ENCODE assay signal across 38 cellular contexts in genomic region chr4:139092271-139092670, GRCh38.
"Had no signal": no experiment of that assay in that cellular context is flagged by ENCODE, and none has a peak within 500 bp of the region (broad histone marks: within the 10 kb centered on the region; RNA-seq: fewer than 3 reads in every experiment).

No MANE protein-coding gene starts in this region.

- H3K27ac Mint-ChIP-seq: activated naive CD4-positive, alpha-beta T cell treated with anti-CD3 and anti-CD28 coated beads for 36 hours; activated naive CD4-positive, alpha-beta T cell treated with anti-CD3 and anti-CD28 coated beads, Interleukin-2, amount 10 ng/mL, durations not matched to agents 7 days and 5 days; activated naive CD4-positive, alpha-beta T cell treated with anti-CD3 and anti-CD28 coated beads, Interleukin-2, amount 50 U/mL, for 24 hours; activated naive CD4-positive, alpha-beta T cell treated with anti-CD3 and anti-CD28 coated beads, Interleukin-2, amount 50 U/mL, for 72 hours; activated naive CD8-positive, alpha-beta T cell; activated naive CD8-positive, alpha-beta T cell treated with anti-CD3 and anti-CD28 coated beads for 36 hours; activated naive CD8-positive, alpha-beta T cell treated with anti-CD3 and anti-CD28 coated beads, Interleukin-2, amount 10 ng/mL, durations not matched to agents 7 days and 5 days; activated naive CD8-positive, alpha-beta T cell treated with anti-CD3 and anti-CD28 coated beads, Interleukin-2, amount 50 U/mL, for 24 hours; activated T-cell treated with anti-CD3 and anti-CD28 coated beads, Interleukin-2, amount 50 U/mL, for 24 hours; activated T-cell treated with anti-CD3 and anti-CD28 coated beads, Interleukin-2, amount 50 U/mL, for 72 hours; activated T-helper 1 cell treated with anti-CD3 and anti-CD28 coated beads, Interleukin-12 subunit alpha, Interleukin-12 subunit beta, Interleukin-2, Interleukin-4 antibody, amounts not matched to agents 30 ng/mL and 10 ng/mL and 1 ng/mL, durations not matched to agents 14 hours and 24 hours and 36 hours; activated T-helper 17 cell treated with anti-CD3 and anti-CD28 coated beads, Interleukin-2, amount 50 U/mL, for 72 hours; activated T-helper 2 cell treated with anti-CD3 and anti-CD28 coated beads, Interferon-gamma antibody, Interleukin-2, Interleukin-4, amounts not matched to agents 10 μg/mL and 5 μg/mL and 100 μg/mL, durations not matched to agents 14 hours and 24 hours and 36 hours; brain had no signal

- H3K27ac ChIP-seq: adrenal gland, ascending aorta, body of pancreas, brain microvascular endothelial cell, breast epithelium, cardiac muscle cell had no signal

- H3K4me1 ChIP-seq: adrenal gland, ascending aorta, body of pancreas, breast epithelium had no signal

- H3K36me3 Mint-ChIP-seq: activated naive CD4-positive, alpha-beta T cell treated with anti-CD3 and anti-CD28 coated beads, Interleukin-2, amount 50 U/mL, for 24 hours; activated naive CD4-positive, alpha-beta T cell treated with anti-CD3 and anti-CD28 coated beads, Interleukin-2, amount 50 U/mL, for 72 hours; activated naive CD8-positive, alpha-beta T cell; activated naive CD8-positive, alpha-beta T cell treated with anti-CD3 and anti-CD28 coated beads for 36 hours; activated naive CD8-positive, alpha-beta T cell treated with anti-CD3 and anti-CD28 coated beads, Interleukin-2, amount 10 ng/mL, durations not matched to agents 7 days and 5 days had no signal

- H3K27me3 Mint-ChIP-seq: activated naive CD4-positive, alpha-beta T cell treated with anti-CD3 and anti-CD28 coated beads, Interleukin-2, amount 10 ng/mL, durations not matched to agents 7 days and 5 days; activated naive CD4-positive, alpha-beta T cell treated with anti-CD3 and anti-CD28 coated beads, Interleukin-2, amount 50 U/mL, for 24 hours; activated naive CD8-positive, alpha-beta T cell; activated naive CD8-positive, alpha-beta T cell treated with anti-CD3 and anti-CD28 coated beads for 36 hours; activated naive CD8-positive, alpha-beta T cell treated with anti-CD3 and anti-CD28 coated beads, Interleukin-2, amount 50 U/mL, for 24 hours; activated T-cell treated with anti-CD3 and anti-CD28 coated beads, Interleukin-2, amount 50 U/mL, for 24 hours; activated T-helper 17 cell treated with anti-CD3 and anti-CD28 coated beads, Interleukin-2, amount 50 U/mL, for 72 hours; brain; central memory CD8-positive, alpha-beta T cell had no signal

- DNase-seq: activated effector memory CD4-positive, alpha-beta T cell treated with anti-CD3 and anti-CD28 coated beads, Interleukin-2, amount 50 U/mL, for 16 hours; activated effector memory CD4-positive, alpha-beta T cell treated with Interleukin-2 at 50 U/mL for 16 hours; activated gamma-delta T cell; activated gamma-delta T cell treated with Interleukin-2 at 50 U/mL for 16 hours; activated naive CD4-positive, alpha-beta T cell; activated naive CD4-positive, alpha-beta T cell treated with anti-CD3 and anti-CD28 coated beads for 36 hours; activated naive CD4-positive, alpha-beta T cell treated with anti-CD3 and anti-CD28 coated beads, Interleukin-2, amount 10 ng/mL, durations not matched to agents 7 days and 5 days; activated naive CD4-positive, alpha-beta T cell treated with anti-CD3 and anti-CD28 coated beads, Interleukin-2, amount 50 U/mL, for 16 hours; activated naive CD4-positive, alpha-beta T cell treated with Interleukin-2 at 50 U/mL for 16 hours; activated naive CD8-positive, alpha-beta T cell treated with anti-CD3 and anti-CD28 coated beads for 36 hours; activated naive CD8-positive, alpha-beta T cell treated with anti-CD3 and anti-CD28 coated beads, Interleukin-2, amount 10 ng/mL, durations not matched to agents 7 days and 5 days; activated naive CD8-positive, alpha-beta T cell treated with anti-CD3 and anti-CD28 coated beads, Interleukin-2, amount 50 U/mL, for 24 hours; activated T-cell treated with anti-CD3 and anti-CD28 coated beads, Interleukin-2, amount 50 U/mL, for 1 hour; activated T-cell treated with anti-CD3 and anti-CD28 coated beads, Interleukin-2, amount 50 U/mL, for 24 hours; activated T-cell treated with anti-CD3 and anti-CD28 coated beads, Interleukin-2, amount 50 U/mL, for 4 hours; activated T-cell treated with anti-CD3 and anti-CD28 coated beads, Interleukin-2, amount 50 U/mL, for 48 hours; activated T-cell treated with anti-CD3 and anti-CD28 coated beads, Interleukin-2, amount 50 U/mL, for 72 hours; adrenal gland; amniotic stem cell; amygdala; anterior cingulate cortex; aorta; body of pancreas; brain microvascular endothelial cell; caudate nucleus; central memory CD4-positive, alpha-beta T cell; cerebellar nuclear complex had no signal

- ATAC-seq: activated naive CD4-positive, alpha-beta T cell treated with anti-CD3 and anti-CD28 coated beads, Interleukin-2, amount 50 U/mL, for 72 hours; activated naive CD8-positive, alpha-beta T cell treated with anti-CD3 and anti-CD28 coated beads, Interleukin-2, amount 50 U/mL, for 24 hours; activated T-cell treated with anti-CD3 and anti-CD28 coated beads, Interleukin-2, amount 50 U/mL, for 4 hours; activated T-cell treated with anti-CD3 and anti-CD28 coated beads, Interleukin-2, amount 50 U/mL, for 72 hours; activated T-helper 17 cell treated with anti-CD3 and anti-CD28 coated beads, Interleukin-2, amount 50 U/mL, for 72 hours; body of pancreas had no signal

- H3K36me3 ChIP-seq: adrenal gland, brain microvascular endothelial cell, breast epithelium, cardiac muscle cell had no signal

- H3K9me3 Mint-ChIP-seq: activated naive CD4-positive, alpha-beta T cell treated with anti-CD3 and anti-CD28 coated beads for 36 hours; activated naive CD4-positive, alpha-beta T cell treated with anti-CD3 and anti-CD28 coated beads, Interleukin-2, amount 10 ng/mL, durations not matched to agents 7 days and 5 days; activated naive CD4-positive, alpha-beta T cell treated with anti-CD3 and anti-CD28 coated beads, Interleukin-2, amount 50 U/mL, for 24 hours; activated naive CD4-positive, alpha-beta T cell treated with anti-CD3 and anti-CD28 coated beads, Interleukin-2, amount 50 U/mL, for 72 hours; activated naive CD8-positive, alpha-beta T cell treated with anti-CD3 and anti-CD28 coated beads for 36 hours; activated naive CD8-positive, alpha-beta T cell treated with anti-CD3 and anti-CD28 coated beads, Interleukin-2, amount 10 ng/mL, durations not matched to agents 7 days and 5 days; activated naive CD8-positive, alpha-beta T cell treated with anti-CD3 and anti-CD28 coated beads, Interleukin-2, amount 50 U/mL, for 24 hours; activated T-cell treated with anti-CD3 and anti-CD28 coated beads, Interleukin-2, amount 50 U/mL, for 24 hours; activated T-cell treated with anti-CD3 and anti-CD28 coated beads, Interleukin-2, amount 50 U/mL, for 4 hours; activated T-cell treated with anti-CD3 and anti-CD28 coated beads, Interleukin-2, amount 50 U/mL, for 72 hours; activated T-helper 1 cell treated with anti-CD3 and anti-CD28 coated beads, Interleukin-12 subunit alpha, Interleukin-12 subunit beta, Interleukin-2, Interleukin-4 antibody, amounts not matched to agents 30 ng/mL and 10 ng/mL and 1 ng/mL, durations not matched to agents 14 hours and 24 hours and 36 hours; activated T-helper 17 cell treated with anti-CD3 and anti-CD28 coated beads, Interleukin-2, amount 50 U/mL, for 72 hours; activated T-helper 2 cell treated with anti-CD3 and anti-CD28 coated beads, Interferon-gamma antibody, Interleukin-2, Interleukin-4, amounts not matched to agents 10 μg/mL and 5 μg/mL and 100 μg/mL, durations not matched to agents 14 hours and 24 hours and 36 hours; brain; central memory CD8-positive, alpha-beta T cell had no signal

- H3K4me3 Mint-ChIP-seq: activated naive CD4-positive, alpha-beta T cell treated with anti-CD3 and anti-CD28 coated beads for 36 hours; activated naive CD4-positive, alpha-beta T cell treated with anti-CD3 and anti-CD28 coated beads, Interleukin-2, amount 10 ng/mL, durations not matched to agents 7 days and 5 days; activated naive CD4-positive, alpha-beta T cell treated with anti-CD3 and anti-CD28 coated beads, Interleukin-2, amount 50 U/mL, for 24 hours; activated naive CD8-positive, alpha-beta T cell; activated naive CD8-positive, alpha-beta T cell treated with anti-CD3 and anti-CD28 coated beads for 36 hours; activated naive CD8-positive, alpha-beta T cell treated with anti-CD3 and anti-CD28 coated beads, Interleukin-2, amount 10 ng/mL, durations not matched to agents 7 days and 5 days; activated naive CD8-positive, alpha-beta T cell treated with anti-CD3 and anti-CD28 coated beads, Interleukin-2, amount 50 U/mL, for 24 hours; activated T-cell treated with anti-CD3 and anti-CD28 coated beads, Interleukin-2, amount 50 U/mL, for 24 hours; activated T-cell treated with anti-CD3 and anti-CD28 coated beads, Interleukin-2, amount 50 U/mL, for 4 hours; activated T-cell treated with anti-CD3 and anti-CD28 coated beads, Interleukin-2, amount 50 U/mL, for 72 hours; activated T-helper 1 cell treated with anti-CD3 and anti-CD28 coated beads, Interleukin-12 subunit alpha, Interleukin-12 subunit beta, Interleukin-2, Interleukin-4 antibody, amounts not matched to agents 30 ng/mL and 10 ng/mL and 1 ng/mL, durations not matched to agents 14 hours and 24 hours and 36 hours; activated T-helper 17 cell treated with anti-CD3 and anti-CD28 coated beads, Interleukin-2, amount 50 U/mL, for 72 hours; brain; central memory CD8-positive, alpha-beta T cell had no signal

- H3K9me3 ChIP-seq: adrenal gland, ascending aorta, body of pancreas, breast epithelium had no signal

- H3K4me3 ChIP-seq: adrenal gland, ascending aorta, body of pancreas, breast epithelium, cardiac muscle cell had no signal

- H3K27me3 ChIP-seq: adrenal gland, ascending aorta, body of pancreas, brain microvascular endothelial cell, breast epithelium, cardiac muscle cell had no signal

- H3K4me1 Mint-ChIP-seq: activated naive CD4-positive, alpha-beta T cell treated with anti-CD3 and anti-CD28 coated beads, Interleukin-2, amount 10 ng/mL, durations not matched to agents 7 days and 5 days; activated naive CD4-positive, alpha-beta T cell treated with anti-CD3 and anti-CD28 coated beads, Interleukin-2, amount 50 U/mL, for 24 hours; activated naive CD8-positive, alpha-beta T cell treated with anti-CD3 and anti-CD28 coated beads for 36 hours; activated naive CD8-positive, alpha-beta T cell treated with anti-CD3 and anti-CD28 coated beads, Interleukin-2, amount 50 U/mL, for 24 hours; activated T-helper 17 cell treated with anti-CD3 and anti-CD28 coated beads, Interleukin-2, amount 50 U/mL, for 72 hours; brain; central memory CD8-positive, alpha-beta T cell had no signal
